In the genomic region with DNA sequence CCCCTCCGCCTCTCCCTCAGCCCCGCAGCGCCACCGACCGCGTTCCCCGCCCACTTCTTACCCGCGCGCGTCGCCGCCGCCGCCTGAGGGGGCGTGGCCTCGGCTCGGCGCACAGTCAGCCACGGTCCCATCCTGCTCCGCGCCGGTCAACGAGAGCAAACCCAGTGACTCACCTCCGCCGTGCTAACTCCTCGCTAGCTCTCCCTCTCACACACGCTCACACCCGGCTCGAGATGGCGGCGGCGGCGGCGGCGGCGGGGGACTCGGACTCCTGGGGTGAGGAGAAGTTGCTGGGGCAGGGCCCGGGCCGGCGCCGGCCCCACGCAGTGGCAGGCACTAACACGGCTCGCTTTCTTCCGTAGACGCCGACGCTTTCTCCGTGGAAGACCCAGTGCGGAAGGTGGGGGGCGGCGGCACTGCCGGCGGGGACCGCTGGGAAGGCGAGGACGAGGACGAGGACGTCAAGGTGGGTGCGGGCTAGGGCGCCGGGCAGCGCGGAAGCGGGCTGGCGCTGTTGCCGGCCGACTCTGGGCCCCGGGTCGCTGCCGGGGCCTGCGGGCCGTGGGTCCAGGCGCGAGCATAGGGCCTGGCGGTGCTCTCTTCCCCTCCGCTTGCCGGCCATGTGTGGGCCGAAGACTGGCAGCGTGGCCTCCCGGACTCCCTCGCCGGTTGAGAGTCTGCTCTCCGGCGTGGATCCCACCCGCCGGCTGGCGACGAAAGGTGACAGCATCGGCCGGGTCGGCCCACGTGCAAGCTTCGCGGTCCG, we compare ENCODE assay signal across 8 cellular contexts. TPM values are rescaled to one million over a fixed set of nuclear protein-coding genes. Genes with fewer than 3 reads are reported as not detected.
DNase-seq lines count a peak whose midpoint lies in the region; ATAC-seq and TF ChIP-seq lines count a peak whose summit lies in the region.

A gene with protein sequence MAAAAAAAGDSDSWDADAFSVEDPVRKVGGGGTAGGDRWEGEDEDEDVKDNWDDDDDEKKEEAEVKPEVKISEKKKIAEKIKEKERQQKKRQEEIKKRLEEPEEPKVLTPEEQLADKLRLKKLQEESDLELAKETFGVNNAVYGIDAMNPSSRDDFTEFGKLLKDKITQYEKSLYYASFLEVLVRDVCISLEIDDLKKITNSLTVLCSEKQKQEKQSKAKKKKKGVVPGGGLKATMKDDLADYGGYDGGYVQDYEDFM (plus strand): TSS at position 186 of the 766 bp plus-strand sequence. CDS start 48 bp downstream, at position 234.

- H3K27me3 ChIP-seq in right atrium auricular region = no peaks in the 10 kb centered on the region
- no peaks in the 10 kb centered on the region for H3K27me3 ChIP-seq in psoas muscle (ENCODE audit: insufficient read depth in 3 of 3, low read length in 2 of 3)

- H3K4me1 Mint-ChIP-seq in T-helper 1 cell treated with Interleukin-12 subunit alpha and Interleukin-12 subunit beta and Interleukin-4 antibody, amounts not matched to agents 30 μg/mL and 1 μg/mL, for 36 hours (ENCODE audit: low read depth) = peaks cover 36% of the 10 kb centered on the region

- in situ Hi-C loops in GM13977 (cut with MboI; ENCODE audit: low pct_unique_long_range_greater_than_20kb, low sequenced_read_pairs, unreplicated experiment) = no loop called here

- TF ChIP-seq CTCF in GM13977 (IDR thresholded peaks at IDR 0.05; ENCODE audit: extremely low read depth, insufficient read depth, missing control alignments) (no peak), right atrium auricular region (IDR thresholded peaks at IDR 0.05) (no peak), psoas muscle (IDR thresholded peaks at IDR 0.05) (peak; percentile 2)

- no peaks in the 10 kb centered on the region for H3K9me3 Mint-ChIP-seq in T-helper 1 cell treated with Interleukin-12 subunit alpha and Interleukin-12 subunit beta and Interleukin-4 antibody, amounts not matched to agents 30 μg/mL and 1 μg/mL, for 36 hours

- ATAC-seq in HG02870 (IDR thresholded peaks at IDR 0.05; ENCODE audit: unreplicated experiment) (peak; percentile 90), psoas muscle (peak; percentile 92 to 95 (median 94))

- no peaks in the 10 kb centered on the region for H3K27me3 Mint-ChIP-seq in T-helper 1 cell treated with Interleukin-12 subunit alpha and Interleukin-12 subunit beta and Interleukin-4 antibody, amounts not matched to agents 30 μg/mL and 1 μg/mL, for 36 hours (ENCODE audit: low read depth)

- H3K4me1 ChIP-seq in right atrium auricular region (peaks cover 0 to 47% of the 10 kb centered on the region in 2 donors), psoas muscle (peaks cover 41% of the 10 kb centered on the region), urinary bladder (ENCODE audit: insufficient read depth) (no peaks in the 10 kb centered on the region)

- intact Hi-C loops in psoas muscle (cut with DNase I) = loop anchor here in 1 of 2 donors (5.0 kb wide), 1 partner anchor 110 kb away; a partner anchor contains a TSS

- H3K9me3 ChIP-seq in right atrium auricular region = no peaks in the 10 kb centered on the region
- no peaks in the 10 kb centered on the region for H3K9me3 ChIP-seq in psoas muscle

- DNase-seq in GM13977 (ENCODE audit: low spot score) = peak; percentile 97
- peak; percentile 87 for DNase-seq in NCI-H1694 (lab: John Stamatoyannopoulos, UW)
- DNase-seq in amygdala (lab: John Stamatoyannopoulos, UW) = peak in 54 of 56 donors; percentile 11 to 98 (median 90)
- peak; percentile 94 for DNase-seq in right atrium auricular region (ENCODE audit: low spot score)
- DNase-seq in psoas muscle = peak; percentile 96 to 98

- H3K27ac Mint-ChIP-seq in T-helper 1 cell treated with Interleukin-12 subunit alpha and Interleukin-12 subunit beta and Interleukin-4 antibody, amounts not matched to agents 30 μg/mL and 1 μg/mL, for 36 hours = peak within 1 kb of the TSS; percentile 91

- peak within 1 kb of the TSS; percentile 87 for H3K4me3 Mint-ChIP-seq in T-helper 1 cell treated with Interleukin-12 subunit alpha and Interleukin-12 subunit beta and Interleukin-4 antibody, amounts not matched to agents 30 μg/mL and 1 μg/mL, for 36 hours

- H3K36me3 ChIP-seq in right atrium auricular region (no peaks in the 10 kb centered on the region), psoas muscle (ENCODE audit: insufficient read depth in 1 of 2, low read depth in 1 of 2) (peaks cover 3 to 58% of the 10 kb centered on the region in 2 donors), urinary bladder (ENCODE audit: insufficient read depth) (peaks cover 2% of the 10 kb centered on the region)

- H3K36me3 Mint-ChIP-seq in T-helper 1 cell treated with Interleukin-12 subunit alpha and Interleukin-12 subunit beta and Interleukin-4 antibody, amounts not matched to agents 30 μg/mL and 1 μg/mL, for 36 hours (ENCODE audit: low read depth) = peaks cover 29% of the 10 kb centered on the region

- H3K4me3 ChIP-seq in right atrium auricular region (peak within 1 kb of the TSS; percentile 93 to 99), psoas muscle (peak within 1 kb of the TSS; percentile 98), urinary bladder (ENCODE audit: low read depth, low read length) (peak within 1 kb of the TSS; percentile 81)

- H3K27ac ChIP-seq in right atrium auricular region (peak within 1 kb of the TSS; percentile 97 to 99), psoas muscle (peak within 1 kb of the TSS; percentile 99), urinary bladder (ENCODE audit: low read depth) (peak within 1 kb of the TSS; percentile 96)

- WGBS in psoas muscle, 3 donors = 0 to 1% (median 0%) methylated on average over 54 to 97 of the region's 97 CpGs
- under 1% methylated on average over 96 of the region's 97 CpGs for WGBS in urinary bladder

RNA-seq across cellular contexts. Expression of the gene that starts here (rescaled TPM):
- total RNA-seq in right atrium auricular region (10 to 100 TPM; 27.2 to 34.5 TPM), psoas muscle (100 to 1,000 TPM; 123 to 233 (median 201) TPM), urinary bladder (63.2 TPM)
- polyA plus RNA-seq in psoas muscle (100 to 1,000 TPM; 162 to 238 (median 213) TPM), urinary bladder (43.3 TPM)

Comparison
In these comparisons a context has a peak if more than half of its experiments do, and no peak if none do; other contexts are left out.
1. Peak in every context shown above with its lines: DNase-seq, ATAC-seq, H3K4me3 ChIP-seq and H3K27ac ChIP-seq.